In the genomic region with DNA sequence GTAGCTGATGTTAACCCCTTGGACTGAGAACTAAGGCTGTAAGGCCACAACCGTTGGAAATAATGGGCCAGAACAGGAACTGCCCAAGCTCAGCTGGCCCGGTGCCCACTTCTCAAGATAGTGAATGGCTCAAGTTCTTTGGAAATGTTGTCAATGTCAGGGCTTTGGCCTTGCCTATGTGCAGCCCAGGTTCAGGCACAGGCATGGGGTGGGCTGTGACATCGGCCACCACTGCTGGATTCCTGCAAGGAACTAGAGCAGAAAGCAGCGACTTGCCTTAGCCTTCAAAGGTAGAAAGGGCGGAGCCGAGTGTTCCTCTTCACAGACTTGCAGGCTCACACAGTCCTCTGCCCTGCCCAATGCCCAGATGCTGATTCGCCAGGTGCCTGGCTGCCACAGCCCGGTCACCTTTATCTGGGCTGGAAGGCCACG, we compare ENCODE assay signal across 18 cellular contexts.
DNase-seq lines count a peak whose midpoint lies in the region; ATAC-seq, FAIRE-seq and TF ChIP-seq lines count a peak whose summit lies in the region.
"Had no signal": no experiment of that assay in that cellular context is flagged by ENCODE, and none has a peak within 500 bp of the region (broad histone marks: within the 10 kb centered on the region; RNA-seq: fewer than 3 reads in every experiment).

No MANE protein-coding gene starts in this region.

- BruUV-seq in HCT116 (replicated peaks; lab: Mats Ljungman, UMichigan) = no TSS peak
- no TSS peak for BruUV-seq in K562 (replicated peaks; lab: Mats Ljungman, UMichigan)

- H3K36me3 Mint-ChIP-seq in osteocyte (ENCODE audit: unreplicated experiment) = no peaks in the 10 kb centered on the region
- H3K36me3 Mint-ChIP-seq: T-cell had no signal

- no peak for FAIRE-seq in K562 (lab: Jason Lieb, UNC)

- CTCF ChIA-PET in HCT116 (lab: Charles Lee) = no interaction called here
- CTCF ChIA-PET in K562 (lab: Yijun Ruan, JAX; ENCODE audit: low intra/inter-chr PET ratio) = no interaction called here

- H3K27me3 Mint-ChIP-seq in osteocyte (ENCODE audit: unreplicated experiment) = no peaks in the 10 kb centered on the region
- H3K27me3 Mint-ChIP-seq: activated CD4-positive, alpha-beta T cell treated with anti-CD3 and anti-CD28 coated beads, Interleukin-2, amount 10 ng/mL, durations not matched to agents 7 days and 5 days; T-cell had no signal

- TF ChIP-seq EP300 in K562 (IDR thresholded peaks at IDR 0.05; ENCODE audit: low read length) = no peak

- no peak for DNase-seq in HCT116 (ENCODE audit: low read depth, low spot score)
- DNase-seq in K562 (ENCODE audit: extremely low read depth in 1 of 4, low spot score in 3 of 4) = no peak
- DNase-seq in left lung = no peak
- DNase-seq in activated CD8-positive, alpha-beta memory T cell treated with anti-CD3 and anti-CD28 coated beads, Interleukin-2, amount 50 U/mL, for 48 hours = no peak
- DNase-seq in osteocyte (ENCODE audit: extremely low spot score, unreplicated experiment) = no peak
- no peak for DNase-seq in ecto neural progenitor cell (ENCODE audit: low spot score)
- DNase-seq: activated CD4-positive, alpha-beta T cell treated with anti-CD3 and anti-CD28 coated beads, Interleukin-2, amount 10 ng/mL, durations not matched to agents 7 days and 5 days; activated T-cell treated with anti-CD3 and anti-CD28 coated beads, Interleukin-2, amount 50 U/mL, for 4 hours; central memory CD4-positive, alpha-beta T cell; DMS53; NCI-H510A treated with DMSO at 0.1 percent for 48 hours; stimulated activated naive CD4-positive, alpha-beta T cell treated with Interleukin-2 at 50 U/mL for 16 hours; T-cell had no signal

- peak overlapping the region; percentile 34 for H3K27ac ChIP-seq in HCT116 (ENCODE audit: low read depth, low read length)
- no peak overlapping the region for H3K27ac ChIP-seq in K562 (ENCODE audit: extremely low read depth, low read depth, low read length)
- H3K27ac ChIP-seq in left lung = peak overlapping the region in 1 of 2 donors; percentile 20
- peak overlapping the region; percentile 9 for H3K27ac ChIP-seq in thymus (ENCODE audit: low read depth)
- H3K27ac ChIP-seq: gastroesophageal sphincter, HL-60 had no signal

- peaks cover 37 to 50% of the 10 kb centered on the region in 2 experiments for H3K4me1 ChIP-seq in HCT116 (ENCODE audit: control insufficient read depth in 1 of 2, insufficient read depth in 2 of 2, low read length in 2 of 2)
- H3K4me1 ChIP-seq in K562 (replicated peaks in 1 of 2; ENCODE audit: control insufficient read depth in 2 of 2, insufficient read depth in 2 of 2, low read length in 2 of 2) = peaks cover 3% of the 10 kb centered on the region in 2 experiments; a peak in 1 of 5 replicates
- H3K4me1 ChIP-seq in left lung = peaks cover 12 to 16% of the 10 kb centered on the region in 2 donors
- H3K4me1 ChIP-seq in thymus (ENCODE audit: control insufficient read depth, insufficient read depth, low read length) = peaks cover 13% of the 10 kb centered on the region

- 64% methylated on average over 9 of the region's 9 CpGs for WGBS in K562 (ENCODE audit: insufficient coverage, low coverage, missing lambda C conversion rate)
- WGBS in thymus = 89% methylated on average over 9 of the region's 9 CpGs

- no peak overlapping the region for H3K27ac Mint-ChIP-seq in osteocyte (ENCODE audit: unreplicated experiment)
- H3K27ac Mint-ChIP-seq: activated CD4-positive, alpha-beta T cell treated with anti-CD3 and anti-CD28 coated beads, Interleukin-2, amount 10 ng/mL, durations not matched to agents 7 days and 5 days; T-cell had no signal

- POLR2A ChIA-PET in HCT116 (lab: Charles Lee) = no interaction called here
- POLR2A ChIA-PET in K562 (lab: Yijun Ruan, JAX) = no interaction called here

- no peaks in the 10 kb centered on the region for H3K9me3 Mint-ChIP-seq in osteocyte (ENCODE audit: unreplicated experiment)
- H3K9me3 Mint-ChIP-seq: activated CD4-positive, alpha-beta T cell treated with anti-CD3 and anti-CD28 coated beads, Interleukin-2, amount 10 ng/mL, durations not matched to agents 7 days and 5 days; activated T-cell treated with anti-CD3 and anti-CD28 coated beads, Interleukin-2, amount 50 U/mL, for 4 hours; T-cell had no signal

- H3K79me2 ChIP-seq in HCT116 (ENCODE audit: insufficient read depth, low read length) = no peaks in the 10 kb centered on the region
- H3K79me2 ChIP-seq in K562 (ENCODE audit: control insufficient read depth, insufficient read depth, low read length) = no peaks in the 10 kb centered on the region

- H3K4me1 Mint-ChIP-seq in osteocyte (ENCODE audit: unreplicated experiment) = peaks cover 16% of the 10 kb centered on the region

- H3K27me3 ChIP-seq in HCT116 (ENCODE audit: insufficient read depth, low read length) (no peaks in the 10 kb centered on the region), K562 (ENCODE audit: control insufficient read depth in 2 of 2, insufficient read depth in 2 of 2, low read length in 2 of 2) (no peaks in the 10 kb centered on the region), left lung (no peaks in the 10 kb centered on the region), thymus (ENCODE audit: control insufficient read depth, insufficient read depth) (no peaks in the 10 kb centered on the region)
- H3K27me3 ChIP-seq: gastroesophageal sphincter had no signal

- RAD21 ChIA-PET in HCT116 (lab: Charles Lee; ENCODE audit: low non-redundant PET in 1 of 2, low total read pairs in 2 of 2, uncharacterized antibody in 2 of 2, unreplicated experiment in 2 of 2) = no interaction called here

- TF ChIP-seq POLR2A in HCT116 (IDR thresholded peaks at IDR 0.05; ENCODE audit: borderline replicate concordance, extremely low read depth, insufficient read depth, insufficient read length) = no peak
- TF ChIP-seq POLR2A in K562 (conservative IDR thresholded peaks at IDR 0.05) = no peak

- H3K9me3 ChIP-seq in HCT116 (ENCODE audit: control insufficient read depth in 1 of 2, insufficient read depth in 1 of 2, low read depth in 1 of 2, low read length in 2 of 2) = no peaks in the 10 kb centered on the region
- no peaks in the 10 kb centered on the region for H3K9me3 ChIP-seq in K562 (replicated peaks; ENCODE audit: control insufficient read depth, insufficient read depth, low read depth, low read length)
- H3K9me3 ChIP-seq in left lung = no peaks in the 10 kb centered on the region
- no peaks in the 10 kb centered on the region for H3K9me3 ChIP-seq in thymus (ENCODE audit: control insufficient read depth)
- H3K9me3 ChIP-seq: gastroesophageal sphincter had no signal

- H3K9me2 ChIP-seq in HCT116 (ENCODE audit: insufficient read depth) = no peaks in the 10 kb centered on the region

- TF ChIP-seq CTCF in HCT116 (IDR thresholded peaks at IDR 0.05 in 2 of 3, conservative IDR thresholded peaks at IDR 0.05 in 1 of 3; ENCODE audit: borderline replicate concordance in 1 of 3, insufficient read depth in 1 of 3, low read depth in 2 of 3, low read length in 2 of 3) (no peak), K562 (IDR thresholded peaks at IDR 0.05 in 2 of 3, conservative IDR thresholded peaks at IDR 0.05 in 1 of 3; ENCODE audit: insufficient read depth in 2 of 3, low read depth in 1 of 3, low read length in 3 of 3) (no peak), left lung (IDR thresholded peaks at IDR 0.05) (no peak), osteocyte (IDR thresholded peaks at IDR 0.05) (no peak)

- in situ Hi-C loops in K562 (cut with MboI) = no loop called here

- no peak overlapping the region for H3K4me3 ChIP-seq in HCT116 (replicated peaks in 1 of 2; ENCODE audit: low read depth in 1 of 2, low read length in 2 of 2)
- no peak overlapping the region for H3K4me3 ChIP-seq in K562
- H3K4me3 ChIP-seq in left lung = no peak overlapping the region
- no peak overlapping the region for H3K4me3 ChIP-seq in thymus (ENCODE audit: low read length)
- H3K4me3 ChIP-seq: gastroesophageal sphincter had no signal

- no peak overlapping the region for H3K9ac ChIP-seq in HCT116 (ENCODE audit: low read length)
- no peak overlapping the region for H3K9ac ChIP-seq in K562 (ENCODE audit: insufficient read depth in 1 of 2, low read depth in 2 of 2, low read length in 2 of 2)

- TF ChIP-seq RAD21 in HCT116 (IDR thresholded peaks at IDR 0.05; ENCODE audit: low read depth) (no peak), K562 (CRISPR knock-in tag; conservative IDR thresholded peaks at IDR 0.05 in 1 of 2, IDR thresholded peaks at IDR 0.05 in 1 of 2) (no peak)

- H4K20me1 ChIP-seq in HCT116 (ENCODE audit: insufficient read depth) = no peaks in the 10 kb centered on the region
- H4K20me1 ChIP-seq in K562 (replicated peaks; ENCODE audit: control insufficient read depth, insufficient read depth, low read length) = no peaks in the 10 kb centered on the region

- H3K4me2 ChIP-seq in HCT116 (ENCODE audit: low read length) (peak overlapping the region; percentile 32), K562 (ENCODE audit: insufficient read depth, low read length) (no peak overlapping the region)

- intact Hi-C loops in HCT116 (cut with micrococcal nuclease) (no loop called here), K562 (cut with micrococcal nuclease) (no loop called here), left lung (cut with DNase I) (no loop called here)

- no peaks in the 10 kb centered on the region for H3K9me1 ChIP-seq in K562 (ENCODE audit: control insufficient read depth, insufficient read depth, low read length)

- ATAC-seq in HCT116 (peak; percentile 76), K562 (no peak), left lung (peak; percentile 6), HG02678 (IDR thresholded peaks at IDR 0.05; ENCODE audit: unreplicated experiment) (no peak)
- ATAC-seq: activated T-cell treated with anti-CD3 and anti-CD28 coated beads, Interleukin-2, amount 50 U/mL, for 4 hours; gastroesophageal sphincter; Panc1; T-cell had no signal

- H3K4me3 Mint-ChIP-seq in osteocyte (ENCODE audit: unreplicated experiment) = no peak overlapping the region
- H3K4me3 Mint-ChIP-seq: activated CD4-positive, alpha-beta T cell treated with anti-CD3 and anti-CD28 coated beads, Interleukin-2, amount 10 ng/mL, durations not matched to agents 7 days and 5 days; activated T-cell treated with anti-CD3 and anti-CD28 coated beads, Interleukin-2, amount 50 U/mL, for 4 hours had no signal

- H3K36me3 ChIP-seq in HCT116 (ENCODE audit: control insufficient read depth in 1 of 2, insufficient read depth in 2 of 2, low read length in 2 of 2) (no peaks in the 10 kb centered on the region), K562 (ENCODE audit: control insufficient read depth, insufficient read depth, low read length) (no peaks in the 10 kb centered on the region), left lung (no peaks in the 10 kb centered on the region), thymus (ENCODE audit: control insufficient read depth, insufficient read depth) (no peaks in the 10 kb centered on the region)
- H3K36me3 ChIP-seq: gastroesophageal sphincter had no signal

- H2AFZ ChIP-seq in HCT116 (ENCODE audit: low read depth, low read length, poor library complexity, severe bottlenecking) = no peak overlapping the region
- no peak overlapping the region for H2AFZ ChIP-seq in K562 (ENCODE audit: low read depth, low read length)

TF ChIP-seq in HCT116, 20 proteins besides CTCF, POLR2A, EP300 and RAD21 (continues in another document):
- no peak for TF ChIP-seq SIN3A (IDR thresholded peaks at IDR 0.05; ENCODE audit: low read depth)
- TF ChIP-seq SRF (IDR thresholded peaks at IDR 0.05; ENCODE audit: low read depth) = no peak

TF ChIP-seq in K562, 482 proteins besides CTCF, POLR2A, EP300 and RAD21 (continues in another document):
- TF ChIP-seq ZNF778 (CRISPR knock-in tag; IDR thresholded peaks at IDR 0.05) (no peak), ZNF224 (CRISPR knock-in tag; IDR thresholded peaks at IDR 0.05) (no peak), NFIC (IDR thresholded peaks at IDR 0.05) (peak; percentile 47; the same call in 1 of the 2 replicates)

Comparison
In these comparisons a context has a peak if more than half of its experiments do, and no peak if none do; other contexts are left out.
1. ATAC-seq: peak in HCT116 (single experiment) and left lung (single experiment); none in K562 (single experiment) and HG02678 (single experiment).
2. Of the 22 proteins assayed by ChIP-seq in both K562 and HCT116: peak only in K562: none; only in HCT116: ZFX; in both: none; in neither: 21.